ENCODE assay signal across 1 cellular context in the genomic region with DNA sequence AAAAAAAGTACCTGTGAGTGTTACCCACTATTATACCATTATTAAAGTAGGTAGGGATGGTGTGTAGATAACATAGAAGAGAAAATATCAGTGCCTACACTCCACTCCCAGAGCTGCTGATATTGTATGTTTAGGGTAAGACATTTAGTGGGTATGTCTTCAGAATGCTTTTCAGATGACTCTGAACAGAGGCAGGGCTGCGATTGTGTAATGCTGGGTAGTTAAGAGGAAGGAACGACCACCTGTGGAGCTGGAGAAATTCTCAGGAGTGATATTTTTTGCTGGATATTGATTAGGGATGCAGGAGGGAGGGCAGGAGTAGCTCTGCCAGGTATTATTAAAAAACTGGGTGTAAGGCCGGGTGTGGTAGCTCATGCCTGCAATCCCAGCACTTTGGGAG.
TF ChIP-seq lines count a peak whose summit lies in the region.

No MANE protein-coding gene starts in this region.

TF ChIP-seq in HCT116, 20 proteins besides CTCF, POLR2A, EP300 and RAD21:
- 0 out of 2 replicates have a peak, but pooled peaks have one; percentile 23 for TF ChIP-seq CEBPB (IDR thresholded peaks at IDR 0.05; ENCODE audit: low read depth)
- no peak for TF ChIP-seq SRF (IDR thresholded peaks at IDR 0.05; ENCODE audit: low read depth)
